ENCODE assay signal across 16 cellular contexts in the genomic region with DNA sequence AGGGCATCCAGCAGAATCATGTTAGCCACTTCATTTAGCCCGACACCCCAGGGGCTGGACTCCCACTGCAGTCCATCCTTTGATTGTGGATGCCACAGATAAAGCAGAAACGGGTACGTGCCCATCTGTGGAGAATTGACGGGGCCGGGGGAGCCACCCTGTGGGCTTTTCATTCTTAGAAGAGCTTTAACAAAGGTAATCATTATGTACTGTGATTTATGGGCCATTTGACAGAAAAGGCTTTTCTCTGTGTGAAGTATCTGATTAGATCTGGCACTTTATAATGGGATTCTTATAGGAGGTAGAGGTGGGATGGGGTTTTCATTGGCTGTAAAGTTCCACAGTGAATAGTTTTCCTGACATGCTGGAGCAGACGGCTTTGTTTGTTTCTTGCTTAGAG.
"Had no signal": no experiment of that assay in that cellular context is flagged by ENCODE, and none has a peak within 500 bp of the region (broad histone marks: within the 10 kb centered on the region; RNA-seq: fewer than 3 reads in every experiment).

No MANE protein-coding gene starts in this region.

- ATAC-seq: activated CD8-positive, alpha-beta memory T cell treated with anti-CD3 and anti-CD28 coated beads, Interleukin-2, amount 10 ng/mL, durations not matched to agents 7 days and 5 days; activated T-helper 17 cell treated with anti-CD3 and anti-CD28 coated beads, Interleukin-2, amount 50 U/mL, for 72 hours; foreskin keratinocyte; lower lobe of right lung; natural killer cell; right lobe of liver; stimulated activated naive CD8-positive, alpha-beta T cell treated with anti-CD3 and anti-CD28 coated beads, Interleukin-15, amount 100 ng/mL, for 72 hours had no signal

- DNase-seq: activated CD4-positive, alpha-beta T cell treated with anti-CD3 and anti-CD28 coated beads for 1 hour; activated CD4-positive, alpha-beta T cell treated with anti-CD3 and anti-CD28 coated beads, Interleukin-2, amount 50 U/mL, for 48 hours; activated CD8-positive, alpha-beta memory T cell treated with anti-CD3 and anti-CD28 coated beads, Interleukin-2, amount 10 ng/mL, durations not matched to agents 7 days and 5 days; activated naive CD4-positive, alpha-beta T cell treated with Interleukin-2 at 50 U/mL for 16 hours; activated naive CD8-positive, alpha-beta T cell treated with anti-CD3 and anti-CD28 coated beads, Interleukin-2, amount 10 ng/mL, durations not matched to agents 7 days and 5 days; amygdala; foreskin keratinocyte; lower lobe of right lung; natural killer cell; right lobe of liver; stimulated activated CD4-positive, alpha-beta T cell treated with anti-CD3 and anti-CD28 coated beads, Interleukin-15, amount 100 ng/mL, for 24 hours; stimulated activated CD4-positive, alpha-beta T cell treated with anti-CD3 and anti-CD28 coated beads, Interleukin-2, amount 100 ng/mL, for 48 hours; stimulated activated naive CD8-positive, alpha-beta T cell treated with anti-CD3 and anti-CD28 coated beads, Interleukin-15, amount 100 ng/mL, for 72 hours; trophoblast cell; WERI-Rb-1 had no signal
